34 cellular contexts compared by ENCODE assay signal in the genomic region with DNA sequence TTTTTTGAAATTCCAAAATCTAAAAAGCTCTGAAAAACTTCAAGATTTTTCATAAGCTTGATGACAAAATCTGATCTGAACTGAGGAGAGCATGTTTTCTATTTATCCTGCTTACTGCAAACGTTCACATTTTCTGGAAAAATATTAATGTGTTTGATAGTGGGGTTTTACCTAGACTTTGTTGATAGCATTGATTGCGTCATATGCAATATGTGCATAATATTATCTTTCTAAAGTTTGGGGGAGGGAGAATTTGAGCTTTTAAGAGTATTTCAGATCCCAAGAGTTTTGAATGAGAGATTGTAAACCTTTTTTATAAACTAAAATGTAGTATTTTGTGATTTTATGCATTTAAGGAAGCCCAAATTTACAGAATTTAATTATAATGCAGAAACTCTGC.
"Had no signal": no experiment of that assay in that cellular context is flagged by ENCODE, and none has a peak within 500 bp of the region (broad histone marks: within the 10 kb centered on the region; RNA-seq: fewer than 3 reads in every experiment).

No MANE protein-coding gene starts in this region.

- FAIRE-seq: astrocyte, TTC549 had no signal

- H3K27ac ChIP-seq: body of pancreas, brain microvascular endothelial cell, breast epithelium, VCaP had no signal

- ATAC-seq: activated CD8-positive, alpha-beta T cell treated with anti-CD3 and anti-CD28 coated beads for 36 hours; activated naive CD8-positive, alpha-beta T cell treated with anti-CD3 and anti-CD28 coated beads, Interleukin-2, amount 50 U/mL, for 24 hours; body of pancreas had no signal

- H3K27ac Mint-ChIP-seq: activated B cell treated with CpG ODN at 0.5 μM for 24 hours; activated CD4-positive, alpha-beta memory T cell treated with anti-CD3 and anti-CD28 coated beads for 36 hours; activated CD4-positive, alpha-beta T cell treated with anti-CD3 and anti-CD28 coated beads, Interleukin-2, amount 10 ng/mL, durations not matched to agents 24 days and 14 days; activated CD8-positive, alpha-beta T cell treated with anti-CD3 and anti-CD28 coated beads for 36 hours; activated naive CD4-positive, alpha-beta T cell treated with anti-CD3 and anti-CD28 coated beads, Interleukin-2, amount 10 ng/mL, durations not matched to agents 7 days and 5 days; activated naive CD4-positive, alpha-beta T cell treated with anti-CD3 and anti-CD28 coated beads, Interleukin-2, amount 50 U/mL, for 24 hours; activated naive CD8-positive, alpha-beta T cell; activated naive CD8-positive, alpha-beta T cell treated with anti-CD3 and anti-CD28 coated beads, Interleukin-2, amount 10 ng/mL, durations not matched to agents 7 days and 5 days; activated naive CD8-positive, alpha-beta T cell treated with anti-CD3 and anti-CD28 coated beads, Interleukin-2, amount 50 U/mL, for 24 hours; activated T-helper 2 cell treated with anti-CD3 and anti-CD28 coated beads, Interferon-gamma antibody, Interleukin-2, Interleukin-4, amounts not matched to agents 10 μg/mL and 5 μg/mL and 100 μg/mL, durations not matched to agents 14 hours and 24 hours and 36 hours; T-helper 1 cell treated with Interleukin-12 subunit alpha and Interleukin-12 subunit beta and Interleukin-4 antibody, amounts not matched to agents 30 μg/mL and 1 μg/mL, for 36 hours; T-helper 2 cell treated with Interferon-gamma antibody and Interleukin-4, amounts not matched to agents 5 μg/mL and 100 μg/mL, for 36 hours had no signal

- H3K4me1 Mint-ChIP-seq: activated B cell treated with CpG ODN at 0.5 μM for 24 hours; activated CD4-positive, alpha-beta T cell treated with anti-CD3 and anti-CD28 coated beads, Interleukin-2, amount 10 ng/mL, durations not matched to agents 24 days and 14 days; activated naive CD4-positive, alpha-beta T cell treated with anti-CD3 and anti-CD28 coated beads, Interleukin-2, amount 10 ng/mL, durations not matched to agents 7 days and 5 days; activated naive CD4-positive, alpha-beta T cell treated with anti-CD3 and anti-CD28 coated beads, Interleukin-2, amount 50 U/mL, for 24 hours; activated naive CD8-positive, alpha-beta T cell treated with anti-CD3 and anti-CD28 coated beads, Interleukin-2, amount 10 ng/mL, durations not matched to agents 7 days and 5 days; activated naive CD8-positive, alpha-beta T cell treated with anti-CD3 and anti-CD28 coated beads, Interleukin-2, amount 50 U/mL, for 24 hours had no signal

- H3K9me3 ChIP-seq: body of pancreas, breast epithelium had no signal

- H3K4me3 Mint-ChIP-seq: activated B cell treated with CpG ODN at 0.5 μM for 24 hours; activated CD4-positive, alpha-beta memory T cell treated with anti-CD3 and anti-CD28 coated beads for 36 hours; activated CD4-positive, alpha-beta T cell treated with anti-CD3 and anti-CD28 coated beads, Interleukin-2, amount 10 ng/mL, durations not matched to agents 24 days and 14 days; activated CD8-positive, alpha-beta T cell treated with anti-CD3 and anti-CD28 coated beads for 36 hours; activated naive CD4-positive, alpha-beta T cell treated with anti-CD3 and anti-CD28 coated beads, Interleukin-2, amount 10 ng/mL, durations not matched to agents 7 days and 5 days; activated naive CD4-positive, alpha-beta T cell treated with anti-CD3 and anti-CD28 coated beads, Interleukin-2, amount 50 U/mL, for 24 hours; activated naive CD8-positive, alpha-beta T cell; activated naive CD8-positive, alpha-beta T cell treated with anti-CD3 and anti-CD28 coated beads, Interleukin-2, amount 10 ng/mL, durations not matched to agents 7 days and 5 days; activated naive CD8-positive, alpha-beta T cell treated with anti-CD3 and anti-CD28 coated beads, Interleukin-2, amount 50 U/mL, for 24 hours; T-helper 1 cell treated with Interleukin-12 subunit alpha and Interleukin-12 subunit beta and Interleukin-4 antibody, amounts not matched to agents 30 μg/mL and 1 μg/mL, for 36 hours; T-helper 2 cell treated with Interferon-gamma antibody and Interleukin-4, amounts not matched to agents 5 μg/mL and 100 μg/mL, for 36 hours had no signal

- H3K27me3 Mint-ChIP-seq: activated B cell treated with CpG ODN at 0.5 μM for 24 hours; activated CD4-positive, alpha-beta memory T cell treated with anti-CD3 and anti-CD28 coated beads for 36 hours; activated CD4-positive, alpha-beta T cell treated with anti-CD3 and anti-CD28 coated beads, Interleukin-2, amount 10 ng/mL, durations not matched to agents 24 days and 14 days; activated CD8-positive, alpha-beta T cell treated with anti-CD3 and anti-CD28 coated beads for 36 hours; activated naive CD4-positive, alpha-beta T cell treated with anti-CD3 and anti-CD28 coated beads, Interleukin-2, amount 10 ng/mL, durations not matched to agents 7 days and 5 days; activated naive CD4-positive, alpha-beta T cell treated with anti-CD3 and anti-CD28 coated beads, Interleukin-2, amount 50 U/mL, for 24 hours; activated naive CD8-positive, alpha-beta T cell; activated naive CD8-positive, alpha-beta T cell treated with anti-CD3 and anti-CD28 coated beads, Interleukin-2, amount 10 ng/mL, durations not matched to agents 7 days and 5 days; activated naive CD8-positive, alpha-beta T cell treated with anti-CD3 and anti-CD28 coated beads, Interleukin-2, amount 50 U/mL, for 24 hours had no signal

- DNase-seq: activated B cell treated with CpG ODN at 0.5 μM for 24 hours; activated CD4-positive, alpha-beta memory T cell treated with anti-CD3 and anti-CD28 coated beads for 36 hours; activated CD4-positive, alpha-beta T cell treated with anti-CD3 and anti-CD28 coated beads for 4 hours; activated CD4-positive, alpha-beta T cell treated with anti-CD3 and anti-CD28 coated beads, Interleukin-2, amount 10 ng/mL, durations not matched to agents 24 days and 14 days; activated CD4-positive, alpha-beta T cell treated with anti-CD3 and anti-CD28 coated beads, Interleukin-2, amount 50 U/mL, for 1 hour; activated CD4-positive, alpha-beta T cell treated with anti-CD3 and anti-CD28 coated beads, Interleukin-2, amount 50 U/mL, for 4 hours; activated CD4-positive, CD25-positive, alpha-beta regulatory T cell treated with anti-CD3 and anti-CD28 coated beads, Interleukin-2, amount 50 U/mL, for 72 hours; activated CD8-positive, alpha-beta memory T cell treated with anti-CD3 and anti-CD28 coated beads, Interleukin-2, amount 50 U/mL, for 4 hours; activated CD8-positive, alpha-beta T cell treated with anti-CD3 and anti-CD28 coated beads for 36 hours; activated effector memory CD4-positive, alpha-beta T cell treated with Interleukin-2 at 50 U/mL for 16 hours; activated gamma-delta T cell; activated naive CD4-positive, alpha-beta T cell treated with anti-CD3 and anti-CD28 coated beads, Interleukin-2, amount 10 ng/mL, durations not matched to agents 7 days and 5 days; activated naive CD4-positive, alpha-beta T cell treated with Interleukin-2 at 50 U/mL for 16 hours; activated naive CD8-positive, alpha-beta T cell treated with anti-CD3 and anti-CD28 coated beads, Interleukin-2, amount 10 ng/mL, durations not matched to agents 7 days and 5 days; activated naive CD8-positive, alpha-beta T cell treated with anti-CD3 and anti-CD28 coated beads, Interleukin-2, amount 50 U/mL, for 24 hours; activated T-cell treated with anti-CD3 and anti-CD28 coated beads for 4 hours; activated T-cell treated with anti-CD3 and anti-CD28 coated beads, Interleukin-2, amount 50 U/mL, for 1 hour; activated T-cell treated with anti-CD3 and anti-CD28 coated beads, Interleukin-2, amount 50 U/mL, for 48 hours; amygdala; aorta; body of pancreas; central memory CD4-positive, alpha-beta T cell; T-helper 2 cell; T-helper 9 cell had no signal

- H3K27me3 ChIP-seq: body of pancreas, brain microvascular endothelial cell, breast epithelium had no signal

- H3K36me3 ChIP-seq: brain microvascular endothelial cell, breast epithelium had no signal

- H3K4me3 ChIP-seq: body of pancreas, breast epithelium had no signal

- H3K36me3 Mint-ChIP-seq: activated CD4-positive, alpha-beta memory T cell treated with anti-CD3 and anti-CD28 coated beads for 36 hours; activated naive CD4-positive, alpha-beta T cell treated with anti-CD3 and anti-CD28 coated beads, Interleukin-2, amount 10 ng/mL, durations not matched to agents 7 days and 5 days; activated naive CD4-positive, alpha-beta T cell treated with anti-CD3 and anti-CD28 coated beads, Interleukin-2, amount 50 U/mL, for 24 hours; activated naive CD8-positive, alpha-beta T cell; activated naive CD8-positive, alpha-beta T cell treated with anti-CD3 and anti-CD28 coated beads, Interleukin-2, amount 10 ng/mL, durations not matched to agents 7 days and 5 days had no signal

- H3K4me1 ChIP-seq: body of pancreas, breast epithelium had no signal

- H3K9me3 Mint-ChIP-seq: activated CD4-positive, alpha-beta memory T cell treated with anti-CD3 and anti-CD28 coated beads for 36 hours; activated CD4-positive, alpha-beta T cell treated with anti-CD3 and anti-CD28 coated beads, Interleukin-2, amount 10 ng/mL, durations not matched to agents 24 days and 14 days; activated CD8-positive, alpha-beta T cell treated with anti-CD3 and anti-CD28 coated beads for 36 hours had no signal
